30 cellular contexts compared by ENCODE assay signal in the genomic region with DNA sequence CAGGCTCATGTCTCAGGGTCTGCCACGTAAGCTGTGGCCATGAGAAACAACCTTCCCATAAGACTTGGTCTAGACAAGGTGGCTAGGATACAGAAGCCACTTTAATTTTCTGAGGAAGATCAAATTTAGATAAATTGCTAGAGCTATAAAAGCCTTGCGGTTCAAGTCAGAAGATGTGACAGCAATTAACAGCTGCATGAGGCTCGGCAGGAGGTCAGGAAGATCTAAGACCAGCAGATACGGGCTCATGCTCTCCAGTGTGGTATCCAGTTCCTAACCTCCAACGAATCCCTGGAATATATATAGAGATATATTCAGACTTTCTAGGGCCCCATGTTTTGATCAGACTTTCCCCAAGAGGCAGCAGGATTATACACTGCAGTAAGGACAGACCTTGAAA.
"Had no signal": no experiment of that assay in that cellular context is flagged by ENCODE, and none has a peak within 500 bp of the region (broad histone marks: within the 10 kb centered on the region; RNA-seq: fewer than 3 reads in every experiment).

No MANE protein-coding gene starts in this region.

- H3K27me3 ChIP-seq: adrenal gland, body of pancreas, colonic mucosa, esophagus squamous epithelium, gastroesophageal sphincter, heart right ventricle had no signal

- H3K27ac ChIP-seq: adrenal gland, body of pancreas, colonic mucosa, epithelial cell of prostate, esophagus squamous epithelium, gastroesophageal sphincter, heart right ventricle, WERI-Rb-1 had no signal

- H3K9me3 ChIP-seq: adrenal gland, body of pancreas, colonic mucosa, esophagus squamous epithelium had no signal

- H3K36me3 ChIP-seq: adrenal gland, colonic mucosa, esophagus squamous epithelium, gastroesophageal sphincter, heart right ventricle, WERI-Rb-1 had no signal

- H3K4me1 ChIP-seq: adrenal gland, body of pancreas, colonic mucosa, esophagus squamous epithelium, gastroesophageal sphincter, heart right ventricle had no signal

- H3K4me3 ChIP-seq: adrenal gland, body of pancreas, colonic mucosa, esophagus squamous epithelium, gastroesophageal sphincter, heart right ventricle had no signal

- DNase-seq: activated B cell treated with CpG ODN at 0.5 μM for 24 hours; activated CD4-positive, alpha-beta T cell treated with anti-CD3 and anti-CD28 coated beads for 48 hours; activated CD4-positive, alpha-beta T cell treated with anti-CD3 and anti-CD28 coated beads, Interleukin-2, amount 50 U/mL, for 1 hour; activated CD4-positive, alpha-beta T cell treated with anti-CD3 and anti-CD28 coated beads, Interleukin-2, amount 50 U/mL, for 48 hours; activated CD8-positive, alpha-beta memory T cell treated with anti-CD3 and anti-CD28 coated beads for 24 hours; activated CD8-positive, alpha-beta T cell treated with anti-CD3 and anti-CD28 coated beads for 36 hours; activated effector memory CD4-positive, alpha-beta T cell treated with Interleukin-2 at 50 U/mL for 16 hours; activated gamma-delta T cell treated with Interleukin-2 at 50 U/mL for 16 hours; activated naive CD4-positive, alpha-beta T cell treated with anti-CD3 and anti-CD28 coated beads for 36 hours; activated naive CD8-positive, alpha-beta T cell treated with anti-CD3 and anti-CD28 coated beads for 36 hours; activated naive CD8-positive, alpha-beta T cell treated with anti-CD3 and anti-CD28 coated beads, Interleukin-2, amount 50 U/mL, for 24 hours; activated T-cell treated with anti-CD3 and anti-CD28 coated beads, Interleukin-2, amount 50 U/mL, for 4 hours; adrenal gland; amygdala; aorta; body of pancreas; central memory CD4-positive, alpha-beta T cell; cerebellar nuclear complex; colonic mucosa; effector CD8-positive, alpha-beta T cell; esophagus squamous epithelium; foreskin melanocyte; heart right ventricle; T-helper 17 cell; T1000; WERI-Rb-1 had no signal

- ATAC-seq: activated CD4-positive, CD25-positive, alpha-beta regulatory T cell treated with anti-CD3 and anti-CD28 coated beads, Interleukin-2, amount 50 U/mL, for 24 hours; activated CD8-positive, alpha-beta T cell treated with anti-CD3 and anti-CD28 coated beads for 36 hours; activated naive CD8-positive, alpha-beta T cell treated with anti-CD3 and anti-CD28 coated beads, Interleukin-2, amount 50 U/mL, for 24 hours; activated T-cell treated with anti-CD3 and anti-CD28 coated beads, Interleukin-2, amount 50 U/mL, for 4 hours; activated T-helper 17 cell treated with anti-CD3 and anti-CD28 coated beads, Interleukin-2, amount 50 U/mL, for 72 hours; body of pancreas; gastroesophageal sphincter; heart right ventricle; T-helper 17 cell had no signal
